Comparison of ENCODE assay signal across 26 cellular contexts in genomic region chr16:46759309-46759708, GRCh38. TPM values are rescaled to one million over a fixed set of nuclear protein-coding genes. Genes with fewer than 3 reads are reported as not detected.
A peak's percentile ranks its signal among the peaks of the same experiment; 100 is the strongest.
DNase-seq lines count a peak whose midpoint lies in the region; ATAC-seq, FAIRE-seq and TF ChIP-seq lines count a peak whose summit lies in the region.
"Had no signal": no experiment of that assay in that cellular context is flagged by ENCODE, and none has a peak within 500 bp of the region (broad histone marks: within the 10 kb centered on the region; RNA-seq: fewer than 3 reads in every experiment).

No MANE protein-coding gene starts in this region.

- no peak for FAIRE-seq in K562 (lab: Jason Lieb, UNC)
- FAIRE-seq: A549, GM12891, GM18507 had no signal

- peaks cover 5 to 9% of the 10 kb centered on the region in 2 donors for H3K27me3 Mint-ChIP-seq in CD4-positive, alpha-beta memory T cell
- H3K27me3 Mint-ChIP-seq: CD4-positive, alpha-beta T cell had no signal

- 38% methylated on average over 4 of the region's 5 CpGs for WGBS in K562 (ENCODE audit: insufficient coverage, low coverage, missing lambda C conversion rate)
- 83 to 90% (median 87%) methylated on average over 5 of the region's 5 CpGs for WGBS in psoas muscle, 3 donors

- H3K9ac ChIP-seq in K562 (ENCODE audit: insufficient read depth in 1 of 2, low read depth in 2 of 2, low read length in 2 of 2), result no peak overlapping the region
- H3K9ac ChIP-seq: BLaER1 treated with 17β-estradiol and CSF1 and Interleukin-3, amounts not matched to agents 10 nM and 100 nM had no signal

- H3K27me3 ChIP-seq in cardiac muscle cell, result no peaks in the 10 kb centered on the region
- H3K27me3 ChIP-seq in left ventricle myocardium inferior (ENCODE audit: low read depth), result peaks cover 16% of the 10 kb centered on the region
- H3K27me3 ChIP-seq in K562 (ENCODE audit: control insufficient read depth in 2 of 2, insufficient read depth in 2 of 2, low read length in 2 of 2), result no peaks in the 10 kb centered on the region
- no peaks in the 10 kb centered on the region for H3K27me3 ChIP-seq in psoas muscle (ENCODE audit: insufficient read depth in 3 of 3, low read length in 2 of 3)
- no peaks in the 10 kb centered on the region for H3K27me3 ChIP-seq in brain microvascular endothelial cell (replicated peaks)
- H3K27me3 ChIP-seq in CD4-positive, alpha-beta memory T cell (ENCODE audit: insufficient read depth, low read length), result no peaks in the 10 kb centered on the region
- H3K27me3 ChIP-seq: BLaER1 treated with 17β-estradiol and CSF1 and Interleukin-3, amounts not matched to agents 10 nM and 100 nM had no signal

- H3K4me3 Mint-ChIP-seq in CD4-positive, alpha-beta memory T cell, result no peak overlapping the region
- H3K4me3 Mint-ChIP-seq: CD14-positive monocyte; CD4-positive, alpha-beta T cell; GM23338; H9 had no signal

- H3K9me3 Mint-ChIP-seq in CD4-positive, alpha-beta memory T cell, result no peaks in the 10 kb centered on the region
- H3K9me3 Mint-ChIP-seq: CD14-positive monocyte; CD4-positive, alpha-beta T cell; GM23338; H9 had no signal

- in situ Hi-C loops in K562 (cut with MboI) (no loop called here), brain microvascular endothelial cell (cut with HindIII; ENCODE audit: low pct_ligation_motif_present, low sequenced_read_pairs) (no loop called here)

- no peaks in the 10 kb centered on the region for H3K36me3 Mint-ChIP-seq in CD4-positive, alpha-beta memory T cell
- H3K36me3 Mint-ChIP-seq: CD14-positive monocyte had no signal

- no peaks in the 10 kb centered on the region for H3K4me1 Mint-ChIP-seq in CD4-positive, alpha-beta memory T cell

- no peak for TF ChIP-seq EP300 in K562 (IDR thresholded peaks at IDR 0.05; ENCODE audit: low read length)

- no peak overlapping the region for H3K4me3 ChIP-seq in cardiac muscle cell
- H3K4me3 ChIP-seq in left ventricle myocardium inferior, result peak overlapping the region; percentile 62
- no peak overlapping the region for H3K4me3 ChIP-seq in K562
- peak overlapping the region; percentile 41 for H3K4me3 ChIP-seq in psoas muscle
- H3K4me3 ChIP-seq in brain microvascular endothelial cell (ENCODE audit: low read depth, low read length), result no peak overlapping the region
- no peak overlapping the region for H3K4me3 ChIP-seq in CD4-positive, alpha-beta memory T cell (ENCODE audit: low read length in 2 of 2)
- H3K4me3 ChIP-seq: A549; BLaER1 treated with 17β-estradiol and CSF1 and Interleukin-3, amounts not matched to agents 10 nM and 100 nM; GM23338 had no signal

- DNase-seq in cardiac muscle cell (ENCODE audit: low read depth in 1 of 2, low spot score in 1 of 2), result no peak
- no peak for DNase-seq in Right ventricle myocardium inferior (ENCODE audit: missing footprints)
- no peak for DNase-seq in left ventricle myocardium inferior
- DNase-seq in left cardiac atrium, result no peak
- no peak for DNase-seq in K562 (ENCODE audit: extremely low read depth in 1 of 4, low spot score in 3 of 4)
- no peak for DNase-seq in psoas muscle
- no peak for DNase-seq in brain microvascular endothelial cell
- no peak for DNase-seq in CD4-positive, alpha-beta memory T cell
- DNase-seq: 8988T; ACHN; AML-193; BE2C; Calu3; CD4-positive, alpha-beta T cell; COR-L47; DMS53; DMS79 treated with DMSO at 0.1 percent for 48 hours; GF-D8; H9 had no signal

- ATAC-seq in Right ventricle myocardium inferior (no peak), left cardiac atrium (no peak), K562 (no peak), psoas muscle (no peak)
- ATAC-seq: A549, GM23338, HCT116 had no signal

- no peaks in the 10 kb centered on the region for H3K36me3 ChIP-seq in cardiac muscle cell
- H3K36me3 ChIP-seq in left ventricle myocardium inferior, result no peaks in the 10 kb centered on the region
- no peaks in the 10 kb centered on the region for H3K36me3 ChIP-seq in K562 (ENCODE audit: control insufficient read depth, insufficient read depth, low read length)
- no peaks in the 10 kb centered on the region for H3K36me3 ChIP-seq in psoas muscle (ENCODE audit: insufficient read depth in 1 of 2, low read depth in 1 of 2)
- H3K36me3 ChIP-seq in brain microvascular endothelial cell (replicated peaks), result no peaks in the 10 kb centered on the region
- H3K36me3 ChIP-seq in CD4-positive, alpha-beta memory T cell (ENCODE audit: insufficient read depth, low read length), result no peaks in the 10 kb centered on the region
- H3K36me3 ChIP-seq: BE2C; BLaER1 treated with 17β-estradiol and CSF1 and Interleukin-3, amounts not matched to agents 10 nM and 100 nM had no signal

- intact Hi-C loops in Right ventricle myocardium inferior (cut with DNase I) (no loop called here), left ventricle myocardium inferior (cut with micrococcal nuclease) (no loop called here), left cardiac atrium (cut with DNase I) (no loop called here), K562 (cut with micrococcal nuclease) (no loop called here), psoas muscle (cut with DNase I) (loop anchor here in 1 of 2 donors (5.0 kb wide), 1 partner anchor 43 kb away; no protein-coding TSS in a partner anchor)
- intact Hi-C loops in CD4-positive, alpha-beta memory T cell (cut with micrococcal nuclease), result no loop called here

- H3K79me2 ChIP-seq in K562 (ENCODE audit: control insufficient read depth, insufficient read depth, low read length), result no peaks in the 10 kb centered on the region

- H3K27ac ChIP-seq in cardiac muscle cell (peak overlapping the region; percentile 95), left ventricle myocardium inferior (replicated peaks) (peak overlapping the region; percentile 96), K562 (ENCODE audit: extremely low read depth, low read depth, low read length) (no peak overlapping the region), psoas muscle (peak overlapping the region; percentile 67), brain microvascular endothelial cell (no peak overlapping the region)
- no peak overlapping the region for H3K27ac ChIP-seq in CD4-positive, alpha-beta memory T cell (ENCODE audit: low read depth, low read length)
- H3K27ac ChIP-seq: A549; BLaER1 treated with 17β-estradiol and CSF1 and Interleukin-3, amounts not matched to agents 10 nM and 100 nM had no signal

- H3K9me1 ChIP-seq in K562 (ENCODE audit: control insufficient read depth, insufficient read depth, low read length), result no peaks in the 10 kb centered on the region

- H3K27ac Mint-ChIP-seq in CD4-positive, alpha-beta memory T cell, result peak overlapping the region in 1 of 7 donors; percentile 14
- H3K27ac Mint-ChIP-seq: CD14-positive monocyte; CD4-positive, alpha-beta T cell; GM23338; H9 had no signal

- H3K4me1 ChIP-seq in cardiac muscle cell (ENCODE audit: low read depth) (peaks cover 67% of the 10 kb centered on the region), left ventricle myocardium inferior (peaks cover 46% of the 10 kb centered on the region), K562 (replicated peaks in 1 of 2; ENCODE audit: control insufficient read depth in 2 of 2, insufficient read depth in 2 of 2, low read length in 2 of 2) (peaks cover 8 to 9% of the 10 kb centered on the region in 2 experiments; a peak in 3 of 5 replicates), psoas muscle (peaks cover 28% of the 10 kb centered on the region)
- no peaks in the 10 kb centered on the region for H3K4me1 ChIP-seq in CD4-positive, alpha-beta memory T cell (ENCODE audit: insufficient read depth, low read length)
- H3K4me1 ChIP-seq: A549 had no signal

- POLR2A ChIA-PET in K562 (lab: Yijun Ruan, JAX), result no interaction called here
- POLR2A ChIA-PET in CD4-positive, alpha-beta memory T cell (lab: Charles Lee; ENCODE audit: partially characterized antibody), result no interaction called here

- H3K9me3 ChIP-seq in cardiac muscle cell (ENCODE audit: low read depth) (no peaks in the 10 kb centered on the region), left ventricle myocardium inferior (replicated peaks) (no peaks in the 10 kb centered on the region), K562 (replicated peaks; ENCODE audit: control insufficient read depth, insufficient read depth, low read depth, low read length) (no peaks in the 10 kb centered on the region), psoas muscle (no peaks in the 10 kb centered on the region)
- no peaks in the 10 kb centered on the region for H3K9me3 ChIP-seq in CD4-positive, alpha-beta memory T cell (ENCODE audit: control insufficient read depth in 1 of 2, low read length in 2 of 2)
- H3K9me3 ChIP-seq: A549; BE2C; BLaER1 treated with 17β-estradiol and CSF1 and Interleukin-3, amounts not matched to agents 10 nM and 100 nM had no signal

- TF ChIP-seq POLR2A in K562 (conservative IDR thresholded peaks at IDR 0.05), result no peak

- no peak overlapping the region for H3K4me2 ChIP-seq in K562 (ENCODE audit: insufficient read depth, low read length)
- H3K4me2 ChIP-seq: A549; BLaER1 treated with 17β-estradiol and CSF1 and Interleukin-3, amounts not matched to agents 10 nM and 100 nM; GM23338 had no signal

- CTCF ChIA-PET in K562 (lab: Yijun Ruan, JAX; ENCODE audit: low intra/inter-chr PET ratio), result no interaction called here
- CTCF ChIA-PET in CD4-positive, alpha-beta memory T cell (lab: Charles Lee; ENCODE audit: partially characterized antibody), result interaction anchor here (0.6 kb wide), 1 partner anchor 99 kb away, joined by 3 read pairs; no protein-coding TSS in a partner anchor

- no peak for TF ChIP-seq RAD21 in K562 (CRISPR knock-in tag; conservative IDR thresholded peaks at IDR 0.05 in 1 of 2, IDR thresholded peaks at IDR 0.05 in 1 of 2)

- no peak overlapping the region for H2AFZ ChIP-seq in K562 (ENCODE audit: low read depth, low read length)

- no TSS peak for BruUV-seq in K562 (replicated peaks; lab: Mats Ljungman, UMichigan)

- no peak for TF ChIP-seq CTCF in cardiac muscle cell (IDR thresholded peaks at IDR 0.05; ENCODE audit: low read depth, low read length)
- TF ChIP-seq CTCF in left ventricle myocardium inferior (IDR thresholded peaks at IDR 0.05; ENCODE audit: borderline replicate concordance), result no peak
- no peak for TF ChIP-seq CTCF in K562 (IDR thresholded peaks at IDR 0.05 in 2 of 3, conservative IDR thresholded peaks at IDR 0.05 in 1 of 3; ENCODE audit: insufficient read depth in 2 of 3, low read depth in 1 of 3, low read length in 3 of 3)
- no peak for TF ChIP-seq CTCF in psoas muscle (IDR thresholded peaks at IDR 0.05)
- no peak for TF ChIP-seq CTCF in brain microvascular endothelial cell (IDR thresholded peaks at IDR 0.05; ENCODE audit: low read depth, low read length, missing control alignments)

- no peaks in the 10 kb centered on the region for H4K20me1 ChIP-seq in K562 (replicated peaks; ENCODE audit: control insufficient read depth, insufficient read depth, low read length)
- H4K20me1 ChIP-seq: BLaER1 treated with 17β-estradiol and CSF1 and Interleukin-3, amounts not matched to agents 10 nM and 100 nM had no signal

RNA-seq across cellular contexts. Expression of gene MYLK3, which starts 11.2 kb away (rescaled TPM):
- 203 and 211 TPM in 2 replicates for total RNA-seq in cardiac muscle cell
- polyA plus RNA-seq in cardiac muscle cell, result 57.5 and 57.8 TPM in 2 replicates
- total RNA-seq in Right ventricle myocardium inferior, result 261 TPM
- total RNA-seq in left ventricle myocardium inferior, result 256 TPM
- total RNA-seq in left cardiac atrium, result 100 to 1,000 TPM; 230 to 333 TPM
- 14.1 and 14.2 TPM in 2 replicates for total RNA-seq in K562 (2011; cell fraction: chromatin; rRNA removed; ENCODE audit: low replicate concordance)
- 6.8 and 7.9 TPM in 2 replicates for total RNA-seq in K562 (2011; cell fraction: nucleolus; rRNA removed)
- total RNA-seq in K562 (2011; cell fraction: nucleoplasm; rRNA removed), result 12.1 and 14.7 TPM in 2 replicates
- 8.8 and 9.8 TPM in 2 replicates for total RNA-seq in K562 (2014; rRNA removed)
- 6.7 and 7.6 TPM in 2 replicates for total RNA-seq in K562 (2014; rRNA removed; fragmentation: Illumina TruSeq; extraction: Trizol)
- 6.6 and 6.7 TPM in 2 replicates for total RNA-seq in K562 (2015; rRNA removed; fragmentation: Illumina TruSeq; extraction: Trizol)
- total RNA-seq in K562 (2021), result 10.1 and 10.7 TPM in 2 replicates
- polyA plus RNA-seq in K562 (2011; rRNA removed), result 4.2 and 4.3 TPM in 2 replicates
- polyA plus RNA-seq in K562 (2011; cell fraction: cytosol; rRNA removed), result 2.7 and 3.6 TPM in 2 replicates
- 4.4 and 5.0 TPM in 2 replicates for polyA plus RNA-seq in K562 (2011; cell fraction: nucleus; rRNA removed)
- polyA plus RNA-seq in K562 (2012), result 5.2 and 6.0 TPM in 2 replicates
- 4.7 and 6.5 TPM in 2 replicates for polyA plus RNA-seq in K562 (2014; fragmentation: Illumina TruSeq; extraction: Trizol)
- under 1 TPM; 0.69 to 0.82 TPM for polyA plus RNA-seq in K562 (2014; fragmentation: Nextera tagmentation; extraction: Ambion mirVana)
- polyA plus RNA-seq in K562 (2014; rRNA removed), result 3.3 TPM in 2 replicates
- 5.5 and 7.1 TPM in 2 replicates for polyA minus RNA-seq in K562 (2011; rRNA and poly(A)+ RNA removed)
- 5.5 and 9.8 TPM in 2 replicates for polyA minus RNA-seq in K562 (2011; cell fraction: cytosol; rRNA and poly(A)+ RNA removed)
- 4.2 and 5.4 TPM in 2 replicates for polyA minus RNA-seq in K562 (2011; cell fraction: nucleus; rRNA and poly(A)+ RNA removed)
- total RNA-seq in psoas muscle, result 10 to 100 TPM; 13.2 to 41.1 (median 36.6) TPM
- polyA plus RNA-seq in psoas muscle, result 1 to 10 TPM; 1.4 to 6.8 (median 5.4) TPM
- total RNA-seq in CD4-positive, alpha-beta memory T cell, result under 1 TPM in 1 of 2 experiments, not detected in 1; 0.32 TPM
- polyA plus RNA-seq in CD4-positive, alpha-beta memory T cell, result not detected
- polyA plus RNA-seq: CD14-positive monocyte had no signal

Comparison
In these comparisons a context has a peak if more than half of its experiments do, and no peak if none do; other contexts are left out.
1. H3K4me3 ChIP-seq: peak in left ventricle myocardium inferior (single experiment) and psoas muscle (single experiment); none in cardiac muscle cell (single experiment), K562 (single experiment), brain microvascular endothelial cell (single experiment) and CD4-positive, alpha-beta memory T cell (0 of 2).
2. H3K27ac ChIP-seq: peak in cardiac muscle cell (single experiment), left ventricle myocardium inferior (single experiment) and psoas muscle (single experiment); none in K562 (single experiment), brain microvascular endothelial cell (single experiment) and CD4-positive, alpha-beta memory T cell (single experiment).
3. RNA of gene MYLK3, which starts 11.2 kb away (total RNA-seq): 230 to 333 TPM in left cardiac atrium, 261 TPM in Right ventricle myocardium inferior (single experiment), 256 TPM in left ventricle myocardium inferior (single experiment), 203 to 211 TPM in cardiac muscle cell, 13.2 to 41.1 TPM in psoas muscle and 6.6 to 14.7 TPM in K562; 0.32 TPM in CD4-positive, alpha-beta memory T cell; every median in the first group is over 4 times any median in the second.